8 cellular contexts compared by ENCODE assay signal in genomic region chr3:47513125-47513929, GRCh38. TPM values are rescaled to one million over a fixed set of nuclear protein-coding genes. Genes with fewer than 3 reads are reported as not detected.
DNase-seq lines count a peak whose midpoint lies in the region; ATAC-seq, FAIRE-seq and TF ChIP-seq lines count a peak whose summit lies in the region.

ELP6 (minus strand) TSS chr3:47513712; CDS start chr3:47513590, 122 bp downstream.

- DNase-seq in AG09309 (ENCODE audit: low read depth) = peak; percentile 83
- peak; percentile 98 for DNase-seq in NCI-H2227 treated with DMSO at 0.1 percent for 48 hours (lab: John Stamatoyannopoulos, UW)
- peak; percentile 85 for DNase-seq in bronchial epithelial cell (ENCODE audit: low read depth)
- DNase-seq in iPS-NIHi11 (ENCODE audit: low spot score) = peak; percentile 96
- peak; percentile 99 for DNase-seq in smooth muscle cell (lab: John Stamatoyannopoulos, UW; ENCODE audit: unreplicated experiment)

- TF ChIP-seq CTCF in AG09309 (IDR thresholded peaks at IDR 0.05; ENCODE audit: control insufficient read depth, insufficient read depth, low read depth, low read length, missing control alignments) (peak; percentile 42), WI38 (IDR thresholded peaks at IDR 0.05; ENCODE audit: low read depth, low read length) (peak; percentile 20; the same call in 1 of the 2 replicates), bronchial epithelial cell (IDR thresholded peaks at IDR 0.05; ENCODE audit: insufficient read depth, low read length, severe bottlenecking) (peak; percentile 73), smooth muscle cell (IDR thresholded peaks at IDR 0.05; ENCODE audit: borderline replicate concordance, insufficient read depth, poor library complexity, severe bottlenecking) (peak; percentile 34)

- H3K4me1 ChIP-seq in smooth muscle cell (ENCODE audit: low read depth) = peaks cover 5% of the 10 kb centered on the region

- H3K9ac ChIP-seq in smooth muscle cell (ENCODE audit: low read depth) = peak within 1 kb of the TSS; percentile 59

- H2AFZ ChIP-seq in smooth muscle cell (ENCODE audit: low read depth) = peak within 1 kb of the TSS; percentile 89

- H3K4me3 ChIP-seq in AG09309 (ENCODE audit: control insufficient read depth, low read depth, low read length) (peak within 1 kb of the TSS; percentile 47), WI38 (ENCODE audit: low read depth, low read length) (peak within 1 kb of the TSS; percentile 84), bronchial epithelial cell (ENCODE audit: low read depth, low read length) (peak within 1 kb of the TSS; percentile 67), smooth muscle cell (peak within 1 kb of the TSS; percentile 81)

- peaks cover 4% of the 10 kb centered on the region for H3F3A ChIP-seq in smooth muscle cell (ENCODE audit: low read depth)

- FAIRE-seq in bronchial epithelial cell (lab: Jason Lieb, UNC) = no peak

- no peaks in the 10 kb centered on the region for H3K9me3 ChIP-seq in smooth muscle cell (replicated peaks; ENCODE audit: low read depth)

- peak within 1 kb of the TSS; percentile 86 for H3K27ac ChIP-seq in smooth muscle cell (ENCODE audit: low read depth)

- peak within 1 kb of the TSS; percentile 98 for H3K4me2 ChIP-seq in smooth muscle cell

- H3K36me3 ChIP-seq in bronchial epithelial cell (ENCODE audit: control insufficient read depth, insufficient read depth, low read length) (peaks cover 4% of the 10 kb centered on the region), smooth muscle cell (ENCODE audit: low read depth) (no peaks in the 10 kb centered on the region)

- peaks cover 14% of the 10 kb centered on the region for H3K79me2 ChIP-seq in smooth muscle cell (ENCODE audit: low read depth)

- H3K27me3 ChIP-seq in bronchial epithelial cell (ENCODE audit: control insufficient read depth, insufficient read depth, low read length) = no peaks in the 10 kb centered on the region
- H3K27me3 ChIP-seq in smooth muscle cell (ENCODE audit: low read depth) = no peaks in the 10 kb centered on the region

- WGBS in smooth muscle cell (ENCODE audit: low lambda C conversion rate) = under 1% methylated on average over 71 of the region's 71 CpGs

- no peaks in the 10 kb centered on the region for H4K20me1 ChIP-seq in smooth muscle cell (ENCODE audit: low read depth)

- ATAC-seq in GM18909 (IDR thresholded peaks at IDR 0.05; ENCODE audit: poor library complexity, unreplicated experiment) (peak; percentile 91), HG03175 (IDR thresholded peaks at IDR 0.05; ENCODE audit: unreplicated experiment) (peak; percentile 95)

RNA-seq across cellular contexts. Expression of gene ELP6, which starts in this region (rescaled TPM):
- total RNA-seq in bronchial epithelial cell = 23.0 and 27.4 TPM in 2 replicates
- 11.1 and 25.5 TPM in 2 replicates for total RNA-seq in smooth muscle cell
- polyA plus RNA-seq in smooth muscle cell = 38.9 and 41.5 TPM in 2 replicates

Comparison
In these comparisons a context has a peak if more than half of its experiments do, and no peak if none do; other contexts are left out.
1. Peak in every context shown above with its lines: DNase-seq, ATAC-seq, H3K4me3 ChIP-seq and H3K27ac ChIP-seq.
2. CTCF ChIP-seq: peak in every context shown above with its lines; median percentile 73 in bronchial epithelial cell; 42 in AG09309; 34 in smooth muscle cell; 20 in WI38.